Comparison of ENCODE assay signal across 33 cellular contexts in the genomic region with DNA sequence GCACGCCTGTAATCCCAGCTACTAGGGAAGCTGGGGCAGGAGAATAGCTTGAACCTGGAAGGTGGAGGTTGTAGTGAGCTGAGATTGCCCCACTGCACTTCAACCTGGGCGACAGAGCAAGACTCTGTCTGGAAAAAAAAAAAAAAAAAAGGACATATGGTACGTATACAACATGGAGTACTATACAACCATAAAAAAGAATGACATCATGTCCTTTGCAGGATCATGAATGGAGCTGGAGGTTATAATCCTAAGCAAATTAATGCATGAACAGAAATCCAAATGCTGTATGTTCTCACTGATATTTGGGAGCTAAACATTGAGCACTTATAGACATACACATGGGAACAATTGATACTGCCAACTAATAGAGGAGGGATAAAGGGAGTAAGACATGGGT.
"Had no signal": no experiment of that assay in that cellular context is flagged by ENCODE, and none has a peak within 500 bp of the region (broad histone marks: within the 10 kb centered on the region; RNA-seq: fewer than 3 reads in every experiment).

No MANE protein-coding gene starts in this region.

- H3K4me3 ChIP-seq: adrenal gland, ascending aorta, body of pancreas, breast epithelium, cardiac muscle cell had no signal

- ATAC-seq: activated naive CD4-positive, alpha-beta T cell treated with anti-CD3 and anti-CD28 coated beads, Interleukin-2, amount 50 U/mL, for 72 hours; activated naive CD8-positive, alpha-beta T cell treated with anti-CD3 and anti-CD28 coated beads, Interleukin-2, amount 50 U/mL, for 24 hours; activated T-cell treated with anti-CD3 and anti-CD28 coated beads, Interleukin-2, amount 50 U/mL, for 4 hours; activated T-cell treated with anti-CD3 and anti-CD28 coated beads, Interleukin-2, amount 50 U/mL, for 72 hours; activated T-helper 17 cell treated with anti-CD3 and anti-CD28 coated beads, Interleukin-2, amount 50 U/mL, for 72 hours; body of pancreas had no signal

- H3K27me3 ChIP-seq: ascending aorta, body of pancreas, brain microvascular endothelial cell, breast epithelium, cardiac muscle cell had no signal

- H3K4me1 ChIP-seq: adrenal gland, ascending aorta, body of pancreas, breast epithelium had no signal

- H3K36me3 ChIP-seq: adrenal gland, ascending aorta, brain microvascular endothelial cell, breast epithelium, cardiac muscle cell had no signal

- H3K27ac ChIP-seq: adrenal gland, ascending aorta, body of pancreas, brain microvascular endothelial cell, breast epithelium, cardiac muscle cell had no signal

- FAIRE-seq: astrocyte, bronchial epithelial cell had no signal

- H3K9me3 ChIP-seq: ascending aorta, body of pancreas, breast epithelium had no signal

- DNase-seq: activated effector memory CD4-positive, alpha-beta T cell treated with anti-CD3 and anti-CD28 coated beads, Interleukin-2, amount 50 U/mL, for 16 hours; activated effector memory CD4-positive, alpha-beta T cell treated with Interleukin-2 at 50 U/mL for 16 hours; activated gamma-delta T cell; activated gamma-delta T cell treated with Interleukin-2 at 50 U/mL for 16 hours; activated naive CD4-positive, alpha-beta T cell; activated naive CD4-positive, alpha-beta T cell treated with anti-CD3 and anti-CD28 coated beads for 36 hours; activated naive CD4-positive, alpha-beta T cell treated with anti-CD3 and anti-CD28 coated beads, Interleukin-2, amount 10 ng/mL, durations not matched to agents 7 days and 5 days; activated naive CD4-positive, alpha-beta T cell treated with anti-CD3 and anti-CD28 coated beads, Interleukin-2, amount 50 U/mL, for 16 hours; activated naive CD4-positive, alpha-beta T cell treated with Interleukin-2 at 50 U/mL for 16 hours; activated naive CD8-positive, alpha-beta T cell treated with anti-CD3 and anti-CD28 coated beads for 36 hours; activated naive CD8-positive, alpha-beta T cell treated with anti-CD3 and anti-CD28 coated beads, Interleukin-2, amount 10 ng/mL, durations not matched to agents 7 days and 5 days; activated naive CD8-positive, alpha-beta T cell treated with anti-CD3 and anti-CD28 coated beads, Interleukin-2, amount 50 U/mL, for 24 hours; activated T-cell treated with anti-CD3 and anti-CD28 coated beads, Interleukin-2, amount 50 U/mL, for 24 hours; activated T-cell treated with anti-CD3 and anti-CD28 coated beads, Interleukin-2, amount 50 U/mL, for 4 hours; activated T-cell treated with anti-CD3 and anti-CD28 coated beads, Interleukin-2, amount 50 U/mL, for 48 hours; activated T-cell treated with anti-CD3 and anti-CD28 coated beads, Interleukin-2, amount 50 U/mL, for 72 hours; adrenal gland; amniotic stem cell; amygdala; anterior cingulate cortex; aorta; body of pancreas; brain microvascular endothelial cell; caudate nucleus; central memory CD4-positive, alpha-beta T cell; cerebellar nuclear complex had no signal
